8 cellular contexts compared by ENCODE assay signal in genomic region chr11:118434553-118435232, GRCh38.
A peak's percentile ranks its signal among the peaks of the same experiment; 100 is the strongest.
DNase-seq lines count a peak whose midpoint lies in the region; ATAC-seq lines count a peak whose summit lies in the region.

No MANE protein-coding gene starts in this region.

- H3K4me1 ChIP-seq in ES-I3 (ENCODE audit: insufficient read depth, low read length) (peaks cover 4% of the 10 kb centered on the region; the same call in 1 of the 2 replicates), duodenal mucosa (ENCODE audit: control insufficient read depth in 1 of 2, insufficient read depth in 2 of 2, low read length in 2 of 2) (peaks cover 29 to 33% of the 10 kb centered on the region in 2 donors)

- no peaks in the 10 kb centered on the region for H3K36me3 Mint-ChIP-seq in memory B cell
- peaks cover 34% of the 10 kb centered on the region for H3K36me3 Mint-ChIP-seq in stimulated activated effector memory CD8-positive, alpha-beta T cell treated with anti-CD3 and anti-CD28 coated beads, Interleukin-12 subunit alpha, Interleukin-12 subunit beta, amount 100 ng/mL, for 72 hours

- H3K4me3 Mint-ChIP-seq in memory B cell: peak overlapping the region; percentile 98
- H3K4me3 Mint-ChIP-seq in stimulated activated effector memory CD8-positive, alpha-beta T cell treated with anti-CD3 and anti-CD28 coated beads, Interleukin-12 subunit alpha, Interleukin-12 subunit beta, amount 100 ng/mL, for 72 hours: peak overlapping the region; percentile 99

- H3K9me3 Mint-ChIP-seq in memory B cell: no peaks in the 10 kb centered on the region
- H3K9me3 Mint-ChIP-seq in stimulated activated effector memory CD8-positive, alpha-beta T cell treated with anti-CD3 and anti-CD28 coated beads, Interleukin-12 subunit alpha, Interleukin-12 subunit beta, amount 100 ng/mL, for 72 hours: no peaks in the 10 kb centered on the region

- H3K27me3 ChIP-seq in duodenal mucosa (ENCODE audit: control insufficient read depth in 1 of 2, insufficient read depth in 2 of 2, low read length in 2 of 2): no peaks in the 10 kb centered on the region

- H3K36me3 ChIP-seq in ES-I3 (ENCODE audit: insufficient read depth, low read length): no peaks in the 10 kb centered on the region; the same call in 1 of the 2 replicates
- H3K36me3 ChIP-seq in duodenal mucosa (ENCODE audit: control insufficient read depth in 1 of 2, insufficient read depth in 2 of 2, low read length in 2 of 2): no peaks in the 10 kb centered on the region

- H3K27ac ChIP-seq in duodenal mucosa (ENCODE audit: low read depth, low read length): no peak overlapping the region

- H3K27ac Mint-ChIP-seq in memory B cell: peak overlapping the region; percentile 98
- H3K27ac Mint-ChIP-seq in stimulated activated effector memory CD8-positive, alpha-beta T cell treated with anti-CD3 and anti-CD28 coated beads, Interleukin-12 subunit alpha, Interleukin-12 subunit beta, amount 100 ng/mL, for 72 hours: peak overlapping the region; percentile 89

- H3K27me3 Mint-ChIP-seq in memory B cell: no peaks in the 10 kb centered on the region

- H3K9ac ChIP-seq in ES-I3 (ENCODE audit: low read depth, low read length) (peak overlapping the region; percentile 94), duodenal mucosa (ENCODE audit: low read depth in 1 of 2, low read length in 2 of 2) (peak overlapping the region; percentile 31 to 79)

- H3K9me3 ChIP-seq in ES-I3 (ENCODE audit: control insufficient read depth, insufficient read depth, low read length): no peaks in the 10 kb centered on the region
- H3K9me3 ChIP-seq in duodenal mucosa (ENCODE audit: control insufficient read depth in 1 of 2, low read length in 2 of 2): no peaks in the 10 kb centered on the region

- peak overlapping the region; percentile 91 to 92 for H3K4me3 ChIP-seq in duodenal mucosa (ENCODE audit: low read depth in 1 of 2, low read length in 2 of 2)

- peak; percentile 57 for DNase-seq in NCI-H1092 (lab: John Stamatoyannopoulos, UW)
- DNase-seq in activated CD4-positive, alpha-beta T cell treated with anti-CD3 and anti-CD28 coated beads for 48 hours: peak; percentile 55
- DNase-seq in memory B cell (ENCODE audit: low spot score in 2 of 2): peak; percentile 17 to 29
- DNase-seq in stimulated activated effector memory CD8-positive, alpha-beta T cell treated with anti-CD3 and anti-CD28 coated beads, Interleukin-12 subunit alpha, Interleukin-12 subunit beta, amount 100 ng/mL, for 72 hours (ENCODE audit: low spot score in 2 of 2): peak; percentile 17 to 77

- ATAC-seq in memory B cell (ENCODE audit: low read depth): peak; percentile 9
- ATAC-seq in stimulated activated effector memory CD8-positive, alpha-beta T cell treated with anti-CD3 and anti-CD28 coated beads, Interleukin-12 subunit alpha, Interleukin-12 subunit beta, amount 100 ng/mL, for 72 hours: peak; percentile 20
- no peak for ATAC-seq in HG03442 (IDR thresholded peaks at IDR 0.05; ENCODE audit: unreplicated experiment)
- no peak for ATAC-seq in HG03280 (IDR thresholded peaks at IDR 0.05; ENCODE audit: unreplicated experiment)

- H3K4me1 Mint-ChIP-seq in memory B cell: peaks cover 32% of the 10 kb centered on the region
- peaks cover 36% of the 10 kb centered on the region for H3K4me1 Mint-ChIP-seq in stimulated activated effector memory CD8-positive, alpha-beta T cell treated with anti-CD3 and anti-CD28 coated beads, Interleukin-12 subunit alpha, Interleukin-12 subunit beta, amount 100 ng/mL, for 72 hours

Comparison
In these comparisons a context has a peak if more than half of its experiments do, and no peak if none do; other contexts are left out.
1. ATAC-seq: peak in memory B cell (single experiment) and stimulated activated effector memory CD8-positive, alpha-beta T cell treated with anti-CD3 and anti-CD28 coated beads, Interleukin-12 subunit alpha, Interleukin-12 subunit beta, amount 100 ng/mL, for 72 hours (single experiment); none in HG03442 (single experiment) and HG03280 (single experiment).
2. Peak in every context shown above with its lines, with median percentiles within 50 percentile points of each other: DNase-seq.